8 cellular contexts compared by ENCODE assay signal in genomic region chr15:98954411-98954810, GRCh38. TPM values are rescaled to one million over a fixed set of nuclear protein-coding genes. Genes with fewer than 3 reads are reported as not detected.
A peak's percentile ranks its signal among the peaks of the same experiment; 100 is the strongest.
DNase-seq lines count a peak whose midpoint lies in the region; ATAC-seq and TF ChIP-seq lines count a peak whose summit lies in the region.
"Had no signal": no experiment of that assay in that cellular context is flagged by ENCODE, and none has a peak within 500 bp of the region (broad histone marks: within the 10 kb centered on the region; RNA-seq: fewer than 3 reads in every experiment).

No MANE protein-coding gene starts in this region.

- peaks cover 0 to 61% (median 49%) of the 10 kb centered on the region in 4 donors for H3K4me1 ChIP-seq in tibial artery

- intact Hi-C loops in tibial artery (cut with DNase I; ENCODE audit: low total_unique reads) = loop anchor here (2.0 to 10.0 kb wide), 2 partner anchors 40 to 70 kb away; no protein-coding TSS in a partner anchor

- DNase-seq in caudate nucleus (lab: John Stamatoyannopoulos, UW) = peak in 55 of 61 donors; percentile 6 to 86 (median 40)
- DNase-seq in left lobe of liver (ENCODE audit: low spot score) = peak; percentile 64
- peak; percentile 90 to 97 for DNase-seq in tibial artery
- DNase-seq in NCI-H2227 treated with DMSO at 0.1 percent for 48 hours (lab: John Stamatoyannopoulos, UW) = no peak
- DNase-seq in 8988T = no peak
- no peak for DNase-seq in NAMALWA (ENCODE audit: low spot score)
- DNase-seq: erythroblast had no signal

- H3K4me3 ChIP-seq in tibial artery = no peak overlapping the region

- peak overlapping the region; percentile 100 for H3K27ac ChIP-seq in KOPT-K1 (ENCODE audit: low read depth, low read length, poor library complexity, severe bottlenecking)
- peak overlapping the region; percentile 89 for H3K27ac ChIP-seq in caudate nucleus (ENCODE audit: low read depth, low read length)
- H3K27ac ChIP-seq in tibial artery = peak overlapping the region; percentile 95

- TF ChIP-seq CTCF in tibial artery (IDR thresholded peaks at IDR 0.05) = no peak

- no peaks in the 10 kb centered on the region for H3K27me3 ChIP-seq in tibial artery

- ATAC-seq in left lobe of liver = peak; percentile 27

- H3K9me3 ChIP-seq in KOPT-K1 (ENCODE audit: insufficient read depth, low read length, poor library complexity, severe bottlenecking) = no peaks in the 10 kb centered on the region
- no peaks in the 10 kb centered on the region for H3K9me3 ChIP-seq in tibial artery

- H3K36me3 ChIP-seq in KOPT-K1 (ENCODE audit: insufficient read depth, low read length) = peaks cover 28% of the 10 kb centered on the region
- peaks cover 38 to 63% (median 46%) of the 10 kb centered on the region in 3 donors for H3K36me3 ChIP-seq in tibial artery

RNA-seq across cellular contexts. Expression of gene PGPEP1L, which starts 53.2 kb away (rescaled TPM):
- total RNA-seq in left lobe of liver = not detected

Comparison
In these comparisons a context has a peak if more than half of its experiments do, and no peak if none do; other contexts are left out.
1. DNase-seq: peak in caudate nucleus (55 of 61), left lobe of liver (single experiment) and tibial artery (2 of 2); none in NCI-H2227 treated with DMSO at 0.1 percent for 48 hours (single experiment), 8988T (single experiment) and NAMALWA (single experiment).
2. Peak in every context shown above with its lines, with median percentiles within 50 percentile points of each other: H3K27ac ChIP-seq.